ENCODE assay signal across 11 cellular contexts in genomic region chr5:87572611-87573010, GRCh38.
"Had no signal": no experiment of that assay in that cellular context is flagged by ENCODE, and none has a peak within 500 bp of the region (broad histone marks: within the 10 kb centered on the region; RNA-seq: fewer than 3 reads in every experiment).

No MANE protein-coding gene starts in this region.

- H3K36me3 ChIP-seq: HAP-1 had no signal

- H3K9me3 ChIP-seq: HAP-1 had no signal

- FAIRE-seq: H1, H54 had no signal

- ATAC-seq: GM23338, HCT116 had no signal

- H3K9ac ChIP-seq: GM23248 had no signal

- H2AFZ ChIP-seq: GM23248, GM23338 had no signal

- H3K27ac ChIP-seq: GM23248 had no signal

- H3K4me1 ChIP-seq: HAP-1 had no signal

- DNase-seq: GM23248, GOT3, H7, H9, HCEC 1CT, HFFc6 had no signal

- H3K4me2 ChIP-seq: GM23338 had no signal

- H3K4me3 ChIP-seq: GM23248, GM23338, HAP-1 had no signal
